31 cellular contexts compared by ENCODE assay signal in the genomic region with DNA sequence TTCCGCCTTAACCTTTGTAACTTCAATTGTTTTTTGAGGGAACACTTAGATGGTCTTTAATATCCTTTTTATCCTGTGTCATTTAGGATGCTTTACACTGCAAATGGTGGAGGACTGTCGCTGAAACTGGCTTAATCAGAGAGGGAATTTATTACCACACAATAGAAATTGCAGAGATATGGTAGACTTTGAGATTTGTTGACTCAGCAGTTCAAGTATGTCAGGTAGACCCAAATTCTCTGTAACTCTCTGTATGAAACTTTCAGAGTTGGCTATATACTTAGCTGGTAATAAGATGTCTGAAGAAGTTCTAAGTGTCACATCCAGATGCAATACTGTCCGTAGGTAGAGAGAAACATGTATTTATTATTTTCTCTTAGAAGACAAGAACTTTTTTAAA.
"Had no signal": no experiment of that assay in that cellular context is flagged by ENCODE, and none has a peak within 500 bp of the region (broad histone marks: within the 10 kb centered on the region; RNA-seq: fewer than 3 reads in every experiment).

No MANE protein-coding gene starts in this region.

- H3K9me3 ChIP-seq: esophagus squamous epithelium, gastroesophageal sphincter, heart right ventricle had no signal

- H3K4me1 ChIP-seq: esophagus squamous epithelium, gastroesophageal sphincter, heart right ventricle had no signal

- H3K36me3 ChIP-seq: brain microvascular endothelial cell, esophagus squamous epithelium, gastroesophageal sphincter, heart right ventricle, WERI-Rb-1 had no signal

- DNase-seq: activated B cell treated with CpG ODN at 0.5 μM for 24 hours; activated CD4-positive, alpha-beta T cell treated with anti-CD3 and anti-CD28 coated beads for 48 hours; activated CD4-positive, alpha-beta T cell treated with anti-CD3 and anti-CD28 coated beads, Interleukin-2, amount 50 U/mL, for 1 hour; activated CD4-positive, alpha-beta T cell treated with anti-CD3 and anti-CD28 coated beads, Interleukin-2, amount 50 U/mL, for 48 hours; activated CD8-positive, alpha-beta memory T cell treated with anti-CD3 and anti-CD28 coated beads for 24 hours; activated CD8-positive, alpha-beta T cell treated with anti-CD3 and anti-CD28 coated beads for 36 hours; activated effector memory CD4-positive, alpha-beta T cell treated with Interleukin-2 at 50 U/mL for 16 hours; activated gamma-delta T cell treated with Interleukin-2 at 50 U/mL for 16 hours; activated naive CD4-positive, alpha-beta T cell treated with anti-CD3 and anti-CD28 coated beads, Interleukin-2, amount 50 U/mL, for 16 hours; activated naive CD4-positive, alpha-beta T cell treated with Interleukin-2 at 50 U/mL for 16 hours; activated T-cell treated with anti-CD3 and anti-CD28 coated beads, Interleukin-2, amount 50 U/mL, for 4 hours; amniotic stem cell; anterior cingulate cortex; brain microvascular endothelial cell; dermis blood vessel endothelial cell; effector CD8-positive, alpha-beta T cell; esophagus squamous epithelium; foreskin melanocyte; heart right ventricle; T-helper 17 cell; T1000; WERI-Rb-1 had no signal

- H3K27ac ChIP-seq: brain microvascular endothelial cell, coronary artery, epithelial cell of prostate, esophagus squamous epithelium, gastroesophageal sphincter, heart right ventricle, WERI-Rb-1 had no signal

- H3K4me3 ChIP-seq: coronary artery, esophagus squamous epithelium, gastroesophageal sphincter, heart right ventricle had no signal

- H3K27me3 ChIP-seq: brain microvascular endothelial cell, esophagus squamous epithelium, gastroesophageal sphincter, heart right ventricle had no signal

- ATAC-seq: activated CD4-positive, CD25-positive, alpha-beta regulatory T cell treated with anti-CD3 and anti-CD28 coated beads, Interleukin-2, amount 50 U/mL, for 24 hours; activated CD8-positive, alpha-beta T cell treated with anti-CD3 and anti-CD28 coated beads for 36 hours; activated T-cell treated with anti-CD3 and anti-CD28 coated beads, Interleukin-2, amount 50 U/mL, for 4 hours; activated T-helper 17 cell treated with anti-CD3 and anti-CD28 coated beads, Interleukin-2, amount 50 U/mL, for 72 hours; gastroesophageal sphincter; heart right ventricle; T-helper 17 cell had no signal

- FAIRE-seq: astrocyte, bronchial epithelial cell, endometrium, endothelial cell of umbilical vein had no signal
